In genomic region chr1:109619655-109620395, GRCh38 we compare ENCODE assay signal across 8 cellular contexts. TPM values are rescaled to one million over a fixed set of nuclear protein-coding genes. Genes with fewer than 3 reads are reported as not detected.
A peak's percentile ranks its signal among the peaks of the same experiment; 100 is the strongest.
DNase-seq lines count a peak whose midpoint lies in the region; ATAC-seq and FAIRE-seq lines count a peak whose summit lies in the region.

AMPD2 (plus strand) TSS chr1:109619837; CDS start chr1:109621176, 1,339 bp downstream.

- H3K27ac Mint-ChIP-seq in activated CD8-positive, alpha-beta T cell treated with anti-CD3 and anti-CD28 coated beads, Interleukin-2, amount 10 ng/mL, durations not matched to agents 7 days and 5 days: peak within 1 kb of the TSS; percentile 96

- H2AFZ ChIP-seq in ACC112 (ENCODE audit: low read length, unreplicated experiment) (peak within 1 kb of the TSS; percentile 75), mesenchymal stem cell (ENCODE audit: low read depth, low read length) (peak within 1 kb of the TSS; percentile 33)

- H3K4me3 ChIP-seq in ACC112 (ENCODE audit: low read depth, low read length) (peak within 1 kb of the TSS; percentile 84), mesenchymal stem cell (ENCODE audit: insufficient read depth in 1 of 2, low read depth in 1 of 2, low read length in 2 of 2) (peak within 1 kb of the TSS; percentile 71 to 98)
- H3K4me3 ChIP-seq in effector memory CD4-positive, alpha-beta T cell (ENCODE audit: insufficient read depth, low read depth, low read length, poor library complexity, severe bottlenecking): peak within 1 kb of the TSS; percentile 78

- H3K36me3 Mint-ChIP-seq in activated CD8-positive, alpha-beta T cell treated with anti-CD3 and anti-CD28 coated beads, Interleukin-2, amount 10 ng/mL, durations not matched to agents 7 days and 5 days (ENCODE audit: low read depth): peaks cover 10% of the 10 kb centered on the region

- peak within 1 kb of the TSS; percentile 79 for H4K8ac ChIP-seq in mesenchymal stem cell (ENCODE audit: low read length)

- H3K36me3 ChIP-seq in ACC112 (ENCODE audit: insufficient read depth, low read length) (no peaks in the 10 kb centered on the region), mesenchymal stem cell (ENCODE audit: control insufficient read depth in 1 of 2, insufficient read depth in 2 of 2, low read depth in 1 of 2, low read length in 2 of 2) (peaks cover 0 to 16% of the 10 kb centered on the region in 2 experiments)
- H3K36me3 ChIP-seq in effector memory CD4-positive, alpha-beta T cell (ENCODE audit: control insufficient read depth, insufficient read depth, low read length): no peaks in the 10 kb centered on the region

- H3K4me3 Mint-ChIP-seq in activated CD8-positive, alpha-beta T cell treated with anti-CD3 and anti-CD28 coated beads, Interleukin-2, amount 10 ng/mL, durations not matched to agents 7 days and 5 days: peak within 1 kb of the TSS; percentile 95

- H3K27me3 ChIP-seq in ACC112 (ENCODE audit: insufficient read depth, low read length): no peaks in the 10 kb centered on the region
- H3K27me3 ChIP-seq in effector memory CD4-positive, alpha-beta T cell (replicated peaks; ENCODE audit: control insufficient read depth, insufficient read depth, low read length, poor library complexity, severe bottlenecking): no peaks in the 10 kb centered on the region
- no peaks in the 10 kb centered on the region for H3K27me3 ChIP-seq in mesenchymal stem cell (ENCODE audit: control insufficient read depth in 1 of 2, insufficient read depth in 1 of 2, low read length in 2 of 2)

- H2BK15ac ChIP-seq in mesenchymal stem cell (ENCODE audit: low read depth, poor library complexity, severe bottlenecking): peak within 1 kb of the TSS; percentile 89

- peak within 1 kb of the TSS in 1 of 2 experiments; percentile 54 for H3K23ac ChIP-seq in mesenchymal stem cell (ENCODE audit: low read length in 2 of 2)

- H3K9me3 ChIP-seq in effector memory CD4-positive, alpha-beta T cell (ENCODE audit: control insufficient read depth, low read length): no peaks in the 10 kb centered on the region
- H3K9me3 ChIP-seq in mesenchymal stem cell (ENCODE audit: control insufficient read depth, low read length): no peaks in the 10 kb centered on the region

- WGBS in mesenchymal stem cell: under 1% methylated on average over 44 of the region's 45 CpGs

- peak within 1 kb of the TSS; percentile 57 for H3K4me2 ChIP-seq in mesenchymal stem cell (ENCODE audit: low read length, poor library complexity, severe bottlenecking)

- peak within 1 kb of the TSS; percentile 96 for H3K18ac ChIP-seq in mesenchymal stem cell (ENCODE audit: low read depth in 1 of 2, low read length in 2 of 2)

- H3K27ac ChIP-seq in ACC112 (ENCODE audit: low read depth, low read length) (peak within 1 kb of the TSS; percentile 92), mesenchymal stem cell (ENCODE audit: low read length, poor library complexity, severe bottlenecking) (peak within 1 kb of the TSS; percentile 91)
- peak within 1 kb of the TSS; percentile 97 for H3K27ac ChIP-seq in effector memory CD4-positive, alpha-beta T cell (ENCODE audit: insufficient read depth, low read length, poor library complexity, severe bottlenecking)

- peaks cover 49% of the 10 kb centered on the region for H3K79me2 ChIP-seq in ACC112 (ENCODE audit: control insufficient read depth, insufficient read depth, low read length, unreplicated experiment)

- peak within 1 kb of the TSS; percentile 84 for H4K91ac ChIP-seq in mesenchymal stem cell (ENCODE audit: low read length)

- H3K14ac ChIP-seq in mesenchymal stem cell (ENCODE audit: low read length in 2 of 2): peak within 1 kb of the TSS in 1 of 2 experiments; percentile 98

- no peaks in the 10 kb centered on the region for H3K9me3 Mint-ChIP-seq in activated CD8-positive, alpha-beta T cell treated with anti-CD3 and anti-CD28 coated beads, Interleukin-2, amount 10 ng/mL, durations not matched to agents 7 days and 5 days (ENCODE audit: insufficient read depth)

- FAIRE-seq in GM18507 (lab: Jason Lieb, UNC): peak; percentile 68

- H3K4me1 ChIP-seq in ACC112 (ENCODE audit: control insufficient read depth, insufficient read depth, low read length, unreplicated experiment) (peaks cover 60% of the 10 kb centered on the region), mesenchymal stem cell (ENCODE audit: control insufficient read depth, insufficient read depth, low read depth, low read length) (peaks cover 46% of the 10 kb centered on the region)
- H3K4me1 ChIP-seq in effector memory CD4-positive, alpha-beta T cell (ENCODE audit: control insufficient read depth, insufficient read depth, low read length, poor library complexity, severe bottlenecking): peaks cover 73% of the 10 kb centered on the region

- H2BK5ac ChIP-seq in mesenchymal stem cell (ENCODE audit: low read depth, low read length, poor library complexity, severe bottlenecking): peak within 1 kb of the TSS; percentile 69

- POLR2A ChIA-PET in activated CD8-positive, alpha-beta T cell treated with anti-CD3 and anti-CD28 coated beads, Interleukin-2, amount 10 ng/mL, durations not matched to agents 7 days and 5 days (lab: Charles Lee): interaction anchor here (0.9 to 3.9 kb wide), 5 partner anchors 17 to 364 kb away, joined by 4 to 52 read pairs (median 5); partner anchors contain the start of genes AHCYL1 and GNAI3

- ATAC-seq in HG03066 (IDR thresholded peaks at IDR 0.05; ENCODE audit: low read depth, unreplicated experiment): peak; percentile 56
- peak; percentile 50 for ATAC-seq in activated CD8-positive, alpha-beta T cell treated with anti-CD3 and anti-CD28 coated beads, Interleukin-2, amount 10 ng/mL, durations not matched to agents 7 days and 5 days

- peak within 1 kb of the TSS; percentile 95 for H2AK5ac ChIP-seq in mesenchymal stem cell (ENCODE audit: low read length, severe bottlenecking)

- H2BK120ac ChIP-seq in mesenchymal stem cell (ENCODE audit: low read depth, low read length): peak within 1 kb of the TSS; percentile 92

- DNase-seq in GM18507 (ENCODE audit: extremely low spot score, insufficient read length, low read depth): peak; percentile 81
- DNase-seq in NCI-H748 (lab: John Stamatoyannopoulos, UW; ENCODE audit: unreplicated experiment): peak; percentile 63
- peak; percentile 81 for DNase-seq in activated CD8-positive, alpha-beta T cell treated with anti-CD3 and anti-CD28 coated beads, Interleukin-2, amount 10 ng/mL, durations not matched to agents 7 days and 5 days
- peak; percentile 68 to 77 (median 70) for DNase-seq in effector memory CD4-positive, alpha-beta T cell
- peak; percentile 93 for DNase-seq in mesenchymal stem cell
- DNase-seq in stimulated activated CD8-positive, alpha-beta memory T cell treated with anti-CD3 and anti-CD28 coated beads, Interleukin-15, amount 100 ng/mL, for 24 hours (ENCODE audit: low read depth): peak; percentile 59

- H3K4ac ChIP-seq in mesenchymal stem cell (ENCODE audit: low read depth in 1 of 2, low read length in 2 of 2): peak within 1 kb of the TSS; percentile 90 to 99

- H3K79me1 ChIP-seq in mesenchymal stem cell (replicated peaks; ENCODE audit: low read length, poor library complexity, severe bottlenecking): peaks cover 5% of the 10 kb centered on the region

- H3K4me1 Mint-ChIP-seq in activated CD8-positive, alpha-beta T cell treated with anti-CD3 and anti-CD28 coated beads, Interleukin-2, amount 10 ng/mL, durations not matched to agents 7 days and 5 days (ENCODE audit: low read depth): peaks cover 69% of the 10 kb centered on the region

- H2BK12ac ChIP-seq in mesenchymal stem cell (ENCODE audit: low read length in 2 of 2): peak within 1 kb of the TSS; percentile 75 to 81

- CTCF ChIA-PET in activated CD8-positive, alpha-beta T cell treated with anti-CD3 and anti-CD28 coated beads, Interleukin-2, amount 10 ng/mL, durations not matched to agents 7 days and 5 days (lab: Charles Lee): interaction anchor here (0.8 to 5.1 kb wide), 12 partner anchors 10 to 365 kb away, joined by 3 to 34 read pairs (median 6); partner anchors contain the start of genes AHCYL1, CYB561D1 and GNAI3

- peak within 1 kb of the TSS; percentile 100 for H3K9ac ChIP-seq in mesenchymal stem cell (ENCODE audit: low read length)

- H3K27me3 Mint-ChIP-seq in activated CD8-positive, alpha-beta T cell treated with anti-CD3 and anti-CD28 coated beads, Interleukin-2, amount 10 ng/mL, durations not matched to agents 7 days and 5 days (ENCODE audit: low read depth): no peaks in the 10 kb centered on the region

RNA-seq across cellular contexts. Expression of gene AMPD2, which starts in this region (rescaled TPM):
- 100 to 1,000 TPM; 123 to 133 TPM for total RNA-seq in activated CD8-positive, alpha-beta T cell treated with anti-CD3 and anti-CD28 coated beads, Interleukin-2, amount 10 ng/mL, durations not matched to agents 7 days and 5 days
- 61.6 TPM for polyA plus RNA-seq in mesenchymal stem cell (2013, experiment 1 of 2)
- polyA plus RNA-seq in mesenchymal stem cell (2013, experiment 2 of 2): 55.5 TPM

Comparison
In these comparisons a context has a peak if more than half of its experiments do, and no peak if none do; other contexts are left out.
1. Peak in every context shown above with its lines: DNase-seq, ATAC-seq, H3K4me3 ChIP-seq and H3K27ac ChIP-seq.